ENCODE assay signal across 6 cellular contexts in the genomic region with DNA sequence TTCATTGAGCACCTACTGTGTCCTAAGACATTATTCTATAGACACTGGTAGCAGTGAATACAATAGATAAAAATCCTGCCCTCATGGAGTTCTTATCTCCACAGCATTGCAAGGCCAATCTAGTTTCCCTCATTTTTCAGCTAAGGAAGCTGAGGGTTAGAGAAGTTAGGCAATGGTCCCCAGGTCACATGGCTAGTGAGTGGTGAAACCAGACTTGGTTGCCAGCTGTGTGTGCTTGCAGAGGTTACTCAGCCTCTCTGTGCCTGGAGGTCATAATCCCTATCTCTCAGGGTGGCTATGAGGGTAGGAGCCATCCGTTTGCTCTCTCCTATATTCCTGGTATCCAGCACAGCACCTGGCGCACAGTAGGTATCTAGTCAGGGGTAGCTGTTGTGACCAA.
"Had no signal": no experiment of that assay in that cellular context is flagged by ENCODE, and none has a peak within 500 bp of the region (broad histone marks: within the 10 kb centered on the region; RNA-seq: fewer than 3 reads in every experiment).

No MANE protein-coding gene starts in this region.

- H3K36me3 ChIP-seq: HAP-1 had no signal

- H3K4me1 ChIP-seq: HAP-1 had no signal

- H3K27ac ChIP-seq: GM23248 had no signal

- H2AFZ ChIP-seq: GM23248 had no signal

- H3K9me3 ChIP-seq: HAP-1 had no signal

- FAIRE-seq: HTR-8/SVneo had no signal

- H3K4me3 ChIP-seq: GM23248, HAP-1 had no signal

- H3K9ac ChIP-seq: GM23248 had no signal

- DNase-seq: GM23248, GOT3, H7, HFFc6 had no signal
